In the genomic region with DNA sequence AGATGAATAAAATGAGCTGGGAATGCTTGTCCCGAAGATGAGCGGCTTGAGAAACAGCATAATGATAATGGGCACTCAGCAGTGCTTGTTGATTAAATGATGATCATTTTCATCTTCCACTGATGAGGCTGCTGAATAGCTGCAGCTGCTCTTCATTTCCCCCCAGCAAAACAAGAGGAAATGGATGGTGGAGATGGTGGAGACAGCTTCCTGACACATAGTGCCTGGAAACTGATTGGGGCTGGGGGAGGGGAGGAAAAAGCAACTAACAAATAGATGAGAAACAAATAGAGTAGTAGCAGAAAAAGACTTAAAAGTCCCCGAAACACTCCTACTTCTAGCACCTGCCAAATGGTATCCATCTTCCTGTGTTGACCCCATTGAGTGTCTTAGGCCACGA, we compare ENCODE assay signal across 15 cellular contexts. TPM values are rescaled to one million over a fixed set of nuclear protein-coding genes. Genes with fewer than 3 reads are reported as not detected.
"Had no signal": no experiment of that assay in that cellular context is flagged by ENCODE, and none has a peak within 500 bp of the region (broad histone marks: within the 10 kb centered on the region; RNA-seq: fewer than 3 reads in every experiment).

No MANE protein-coding gene starts in this region.

- H3K27me3 ChIP-seq: foreskin keratinocyte, stomach, uterus had no signal

- H3K36me3 ChIP-seq: stomach, uterus had no signal

- H3K4me3 ChIP-seq: lung, stomach, uterus had no signal

- H3K27ac ChIP-seq: foreskin keratinocyte, stomach, uterus had no signal

- H3K4me1 ChIP-seq: foreskin keratinocyte, stomach, uterus had no signal

- ATAC-seq: foreskin keratinocyte, natural killer cell, right cardiac atrium had no signal

- H3K9me3 ChIP-seq: stomach, uterus had no signal

- DNase-seq: activated B cell treated with CpG ODN at 0.5 μM for 24 hours; activated CD4-positive, alpha-beta T cell treated with anti-CD3 and anti-CD28 coated beads, Interleukin-2, amount 10 ng/mL, durations not matched to agents 24 days and 14 days; activated naive CD4-positive, alpha-beta T cell; aorta; foreskin keratinocyte; immature natural killer cell; natural killer cell; nucleus accumbens; right cardiac atrium; small intestine; stomach; uterus had no signal

RNA-seq across cellular contexts. Expression of a gene that starts 41.4 kb away (rescaled TPM):
- total RNA-seq: activated CD4-positive, alpha-beta T cell treated with anti-CD3 and anti-CD28 coated beads, Interleukin-2, amount 10 ng/mL, durations not matched to agents 24 days and 14 days; activated T-helper 1 cell treated with anti-CD3 and anti-CD28 coated beads, Interleukin-12 subunit alpha, Interleukin-12 subunit beta, Interleukin-2, Interleukin-4 antibody, amounts not matched to agents 30 ng/mL and 10 ng/mL and 1 ng/mL, durations not matched to agents 14 hours and 24 hours and 36 hours; chondrocyte had no signal
